Comparison of ENCODE assay signal across 1 cellular context in the genomic region with DNA sequence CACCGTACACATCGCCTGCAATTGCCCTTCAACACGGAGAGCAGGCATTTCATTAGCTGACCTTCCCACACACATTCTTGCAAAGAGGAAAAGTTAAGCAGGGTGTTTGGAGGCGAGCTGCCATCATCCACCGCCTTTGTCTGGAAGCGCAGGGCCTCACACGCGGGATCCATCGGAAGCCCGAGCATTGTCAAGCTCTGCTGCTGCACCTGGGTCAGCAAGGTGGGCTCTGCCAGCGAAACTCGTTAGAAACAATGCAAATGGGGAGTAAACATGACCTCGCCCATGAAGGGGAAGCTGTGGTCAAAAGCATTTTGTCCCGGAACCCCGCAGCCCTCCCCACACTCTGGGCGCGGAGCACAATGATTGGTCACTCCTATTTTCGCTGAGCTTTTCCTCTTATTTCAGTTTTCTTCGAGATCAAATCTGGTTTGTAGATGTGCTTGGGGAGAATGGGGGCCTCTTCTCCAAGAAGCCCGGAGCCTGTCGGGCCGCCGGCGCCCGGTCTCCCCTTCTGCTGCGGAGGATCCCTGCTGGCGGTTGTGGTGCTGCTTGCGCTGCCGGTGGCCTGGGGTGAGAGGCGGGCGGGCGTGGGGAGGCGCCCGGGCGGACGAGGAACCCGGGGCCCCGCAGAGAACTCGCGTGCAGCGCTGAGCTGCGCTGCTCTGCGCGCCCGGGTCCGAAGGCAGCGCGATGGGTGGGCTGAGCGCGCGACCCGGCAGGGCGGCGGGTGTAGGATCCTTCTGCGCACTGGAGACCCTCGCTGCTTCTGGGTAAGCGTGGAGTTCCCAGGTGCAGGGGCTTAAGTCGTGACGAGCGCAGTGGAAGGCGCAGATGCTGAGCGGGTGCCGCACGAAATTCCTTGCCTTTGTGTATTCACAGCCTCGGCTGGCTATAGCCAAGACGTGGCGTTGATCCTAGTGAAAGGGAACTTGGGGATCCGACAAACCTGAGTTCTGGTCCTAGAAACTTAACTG.
TF ChIP-seq lines count a peak whose summit lies in the region.

A gene (plus strand): TSS at position 342 of the 977 bp plus-strand sequence. CDS start 111 bp downstream, at position 453.

TF ChIP-seq in neural cell, 6 proteins besides CTCF, POLR2A, EP300 and RAD21 (continued from another document):
- TF ChIP-seq, protein P1, sequence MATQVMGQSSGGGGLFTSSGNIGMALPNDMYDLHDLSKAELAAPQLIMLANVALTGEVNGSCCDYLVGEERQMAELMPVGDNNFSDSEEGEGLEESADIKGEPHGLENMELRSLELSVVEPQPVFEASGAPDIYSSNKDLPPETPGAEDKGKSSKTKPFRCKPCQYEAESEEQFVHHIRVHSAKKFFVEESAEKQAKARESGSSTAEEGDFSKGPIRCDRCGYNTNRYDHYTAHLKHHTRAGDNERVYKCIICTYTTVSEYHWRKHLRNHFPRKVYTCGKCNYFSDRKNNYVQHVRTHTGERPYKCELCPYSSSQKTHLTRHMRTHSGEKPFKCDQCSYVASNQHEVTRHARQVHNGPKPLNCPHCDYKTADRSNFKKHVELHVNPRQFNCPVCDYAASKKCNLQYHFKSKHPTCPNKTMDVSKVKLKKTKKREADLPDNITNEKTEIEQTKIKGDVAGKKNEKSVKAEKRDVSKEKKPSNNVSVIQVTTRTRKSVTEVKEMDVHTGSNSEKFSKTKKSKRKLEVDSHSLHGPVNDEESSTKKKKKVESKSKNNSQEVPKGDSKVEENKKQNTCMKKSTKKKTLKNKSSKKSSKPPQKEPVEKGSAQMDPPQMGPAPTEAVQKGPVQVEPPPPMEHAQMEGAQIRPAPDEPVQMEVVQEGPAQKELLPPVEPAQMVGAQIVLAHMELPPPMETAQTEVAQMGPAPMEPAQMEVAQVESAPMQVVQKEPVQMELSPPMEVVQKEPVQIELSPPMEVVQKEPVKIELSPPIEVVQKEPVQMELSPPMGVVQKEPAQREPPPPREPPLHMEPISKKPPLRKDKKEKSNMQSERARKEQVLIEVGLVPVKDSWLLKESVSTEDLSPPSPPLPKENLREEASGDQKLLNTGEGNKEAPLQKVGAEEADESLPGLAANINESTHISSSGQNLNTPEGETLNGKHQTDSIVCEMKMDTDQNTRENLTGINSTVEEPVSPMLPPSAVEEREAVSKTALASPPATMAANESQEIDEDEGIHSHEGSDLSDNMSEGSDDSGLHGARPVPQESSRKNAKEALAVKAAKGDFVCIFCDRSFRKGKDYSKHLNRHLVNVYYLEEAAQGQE (IDR thresholded peaks at IDR 0.05; ENCODE audit: borderline replicate concordance) = no peak
- peak; percentile 19 for TF ChIP-seq POLR2AphosphoS5 (IDR thresholded peaks at IDR 0.05)
